8 cellular contexts compared by ENCODE assay signal in genomic region chr2:84924173-84925106, GRCh38. TPM values are rescaled to one million over a fixed set of nuclear protein-coding genes. Genes with fewer than 3 reads are reported as not detected.
A peak's percentile ranks its signal among the peaks of the same experiment; 100 is the strongest.
DNase-seq lines count a peak whose midpoint lies in the region; ATAC-seq lines count a peak whose summit lies in the region.

No MANE protein-coding gene starts in this region.

- H3K36me3 ChIP-seq in HUES64 (ENCODE audit: insufficient read depth, low read length), result no peaks in the 10 kb centered on the region

- no peaks in the 10 kb centered on the region for H3K27me3 Mint-ChIP-seq in activated CD8-positive, alpha-beta memory T cell treated with anti-CD3 and anti-CD28 coated beads, Interleukin-2, amount 10 ng/mL, durations not matched to agents 7 days and 5 days
- H3K27me3 Mint-ChIP-seq in activated T-cell treated with anti-CD3 and anti-CD28 coated beads, Interleukin-2, amount 50 U/mL, for 4 hours (ENCODE audit: low read depth), result no peaks in the 10 kb centered on the region

- peaks cover 47% of the 10 kb centered on the region for H3K4me1 Mint-ChIP-seq in activated CD8-positive, alpha-beta memory T cell treated with anti-CD3 and anti-CD28 coated beads, Interleukin-2, amount 10 ng/mL, durations not matched to agents 7 days and 5 days
- H3K4me1 Mint-ChIP-seq in activated T-cell treated with anti-CD3 and anti-CD28 coated beads, Interleukin-2, amount 50 U/mL, for 4 hours (ENCODE audit: low read depth), result peaks cover 51% of the 10 kb centered on the region

- intact Hi-C loops in left ventricle myocardium superior (cut with micrococcal nuclease), result no loop called here

- peaks cover 8% of the 10 kb centered on the region; the same call in 1 of the 2 replicates for H3K27me3 ChIP-seq in HUES64 (ENCODE audit: insufficient read depth, low read length)

- H3K4me3 Mint-ChIP-seq in activated CD8-positive, alpha-beta memory T cell treated with anti-CD3 and anti-CD28 coated beads, Interleukin-2, amount 10 ng/mL, durations not matched to agents 7 days and 5 days, result peak overlapping the region; percentile 85
- peak overlapping the region; percentile 40 for H3K4me3 Mint-ChIP-seq in activated T-cell treated with anti-CD3 and anti-CD28 coated beads, Interleukin-2, amount 50 U/mL, for 4 hours

- peak; percentile 88 for DNase-seq in activated CD8-positive, alpha-beta memory T cell treated with anti-CD3 and anti-CD28 coated beads, Interleukin-2, amount 10 ng/mL, durations not matched to agents 7 days and 5 days
- no peak for DNase-seq in activated CD8-positive, alpha-beta memory T cell treated with anti-CD3 and anti-CD28 coated beads, Interleukin-2, amount 50 U/mL, for 4 hours
- DNase-seq in activated T-cell treated with anti-CD3 and anti-CD28 coated beads, Interleukin-2, amount 50 U/mL, for 4 hours, result peak; percentile 34
- no peak for DNase-seq in left ventricle myocardium superior
- DNase-seq in superior temporal gyrus (ENCODE audit: extremely low spot score), result peak; percentile 28
- DNase-seq in kidney glomerular epithelial cell (lab: John Stamatoyannopoulos, UW), result no peak

- peaks cover 4% of the 10 kb centered on the region for H3K36me3 Mint-ChIP-seq in activated CD8-positive, alpha-beta memory T cell treated with anti-CD3 and anti-CD28 coated beads, Interleukin-2, amount 10 ng/mL, durations not matched to agents 7 days and 5 days
- H3K36me3 Mint-ChIP-seq in activated T-cell treated with anti-CD3 and anti-CD28 coated beads, Interleukin-2, amount 50 U/mL, for 4 hours (ENCODE audit: insufficient read depth), result no peaks in the 10 kb centered on the region

- peak overlapping the region; percentile 84 for H3K27ac Mint-ChIP-seq in activated CD8-positive, alpha-beta memory T cell treated with anti-CD3 and anti-CD28 coated beads, Interleukin-2, amount 10 ng/mL, durations not matched to agents 7 days and 5 days

- no peak overlapping the region for H3K9ac ChIP-seq in HUES64 (ENCODE audit: low read depth, low read length)

- ATAC-seq in activated CD8-positive, alpha-beta memory T cell treated with anti-CD3 and anti-CD28 coated beads, Interleukin-2, amount 10 ng/mL, durations not matched to agents 7 days and 5 days, result peak; percentile 31
- ATAC-seq in activated T-cell treated with anti-CD3 and anti-CD28 coated beads, Interleukin-2, amount 50 U/mL, for 4 hours, result no peak
- ATAC-seq in left ventricle myocardium superior (peak; percentile 36), GM19455 (IDR thresholded peaks at IDR 0.05; ENCODE audit: unreplicated experiment) (no peak)

- H3K4me1 ChIP-seq in HUES64 (ENCODE audit: insufficient read depth, low read length), result peaks cover 6% of the 10 kb centered on the region

- CTCF ChIA-PET in activated CD8-positive, alpha-beta memory T cell treated with anti-CD3 and anti-CD28 coated beads, Interleukin-2, amount 10 ng/mL, durations not matched to agents 7 days and 5 days (lab: Charles Lee), result interaction anchor here (0.6 to 6.4 kb wide), 35 partner anchors 7 to 495 kb away, joined by 3 to 143 read pairs (median 8); partner anchors contain the start of genes SH2D6, SUCLG1, TMSB10 and TRABD2A

- 62% methylated on average over 7 of the region's 9 CpGs for WGBS in HUES64

- H3K4me3 ChIP-seq in HUES64 (ENCODE audit: low read length), result peak overlapping the region; percentile 8; the same call in 1 of the 2 replicates

- H3K9me3 Mint-ChIP-seq in activated CD8-positive, alpha-beta memory T cell treated with anti-CD3 and anti-CD28 coated beads, Interleukin-2, amount 10 ng/mL, durations not matched to agents 7 days and 5 days (ENCODE audit: low read depth), result no peaks in the 10 kb centered on the region
- H3K9me3 Mint-ChIP-seq in activated T-cell treated with anti-CD3 and anti-CD28 coated beads, Interleukin-2, amount 50 U/mL, for 4 hours, result no peaks in the 10 kb centered on the region

- H3K27ac ChIP-seq in HUES64 (ENCODE audit: low read depth, low read length), result peak overlapping the region; percentile 34; the same call in 1 of the 2 replicates

- no peaks in the 10 kb centered on the region for H3K9me3 ChIP-seq in HUES64 (ENCODE audit: insufficient read depth, low read depth, low read length)

RNA-seq across cellular contexts. Expression of gene TMSB10, which starts 19.0 kb away (rescaled TPM):
- 1,000 to 10,000 TPM; 3,578 to 3,807 TPM for total RNA-seq in activated CD8-positive, alpha-beta memory T cell treated with anti-CD3 and anti-CD28 coated beads, Interleukin-2, amount 10 ng/mL, durations not matched to agents 7 days and 5 days
- polyA plus RNA-seq in HUES64 (2013, experiment 1 of 2), result 1,298 TPM
- 1,577 TPM for polyA plus RNA-seq in HUES64 (2013, experiment 2 of 2)
- 1,000 to 10,000 TPM; 1,023 to 1,175 (median 1,139) TPM for total RNA-seq in activated T-cell treated with anti-CD3 and anti-CD28 coated beads, Interleukin-2, amount 50 U/mL, for 4 hours
- total RNA-seq in left ventricle myocardium superior, result 450 TPM

RNA-seq across cellular contexts. Expression of gene TRABD2A, which starts 43.6 kb away (rescaled TPM):
- 10 to 100 TPM; 30.2 to 32.4 TPM for total RNA-seq in activated CD8-positive, alpha-beta memory T cell treated with anti-CD3 and anti-CD28 coated beads, Interleukin-2, amount 10 ng/mL, durations not matched to agents 7 days and 5 days
- polyA plus RNA-seq in HUES64 (2013, experiment 1 of 2), result 2.4 TPM
- polyA plus RNA-seq in HUES64 (2013, experiment 2 of 2), result 2.4 TPM
- total RNA-seq in activated T-cell treated with anti-CD3 and anti-CD28 coated beads, Interleukin-2, amount 50 U/mL, for 4 hours, result 10 to 100 TPM; 21.2 to 29.4 (median 22.2) TPM
- 0.62 TPM for total RNA-seq in left ventricle myocardium superior

RNA-seq across cellular contexts. Expression of gene KCMF1, which starts 46.5 kb away (rescaled TPM):
- 10 to 100 TPM; 78.2 to 89.0 TPM for total RNA-seq in activated CD8-positive, alpha-beta memory T cell treated with anti-CD3 and anti-CD28 coated beads, Interleukin-2, amount 10 ng/mL, durations not matched to agents 7 days and 5 days
- polyA plus RNA-seq in HUES64 (2013, experiment 1 of 2), result 84.6 TPM
- polyA plus RNA-seq in HUES64 (2013, experiment 2 of 2), result 84.9 TPM
- 100 to 1,000 TPM; 131 to 153 (median 137) TPM for total RNA-seq in activated T-cell treated with anti-CD3 and anti-CD28 coated beads, Interleukin-2, amount 50 U/mL, for 4 hours
- total RNA-seq in left ventricle myocardium superior, result 94.3 TPM

Comparison
In these comparisons a context has a peak if more than half of its experiments do, and no peak if none do; other contexts are left out.
1. DNase-seq: peak in activated CD8-positive, alpha-beta memory T cell treated with anti-CD3 and anti-CD28 coated beads, Interleukin-2, amount 10 ng/mL, durations not matched to agents 7 days and 5 days (single experiment), activated T-cell treated with anti-CD3 and anti-CD28 coated beads, Interleukin-2, amount 50 U/mL, for 4 hours (single experiment) and superior temporal gyrus (single experiment); none in activated CD8-positive, alpha-beta memory T cell treated with anti-CD3 and anti-CD28 coated beads, Interleukin-2, amount 50 U/mL, for 4 hours (single experiment), left ventricle myocardium superior (single experiment) and kidney glomerular epithelial cell (single experiment).
2. ATAC-seq: peak in activated CD8-positive, alpha-beta memory T cell treated with anti-CD3 and anti-CD28 coated beads, Interleukin-2, amount 10 ng/mL, durations not matched to agents 7 days and 5 days (single experiment) and left ventricle myocardium superior (single experiment); none in activated T-cell treated with anti-CD3 and anti-CD28 coated beads, Interleukin-2, amount 50 U/mL, for 4 hours (0 of 2) and GM19455 (single experiment).
3. RNA of gene TRABD2A, which starts 43.6 kb away (total RNA-seq): 30.2 to 32.4 TPM in activated CD8-positive, alpha-beta memory T cell treated with anti-CD3 and anti-CD28 coated beads, Interleukin-2, amount 10 ng/mL, durations not matched to agents 7 days and 5 days and 21.2 to 29.4 TPM in activated T-cell treated with anti-CD3 and anti-CD28 coated beads, Interleukin-2, amount 50 U/mL, for 4 hours; 0.62 TPM in left ventricle myocardium superior (single experiment); every median in the first group is over 10 times any median in the second.